ENCODE assay signal across 8 cellular contexts in genomic region chr15:70762469-70763119, GRCh38. TPM values are rescaled to one million over a fixed set of nuclear protein-coding genes. Genes with fewer than 3 reads are reported as not detected.
DNase-seq lines count a peak whose midpoint lies in the region; ATAC-seq and TF ChIP-seq lines count a peak whose summit lies in the region.

No MANE protein-coding gene starts in this region.

- H3K79me2 ChIP-seq in mesendoderm (ENCODE audit: control insufficient read depth, insufficient read depth, low read length) = no peaks in the 10 kb centered on the region

- H3K9me3 ChIP-seq in T-helper 17 cell (ENCODE audit: control insufficient read depth, low read length, poor library complexity, severe bottlenecking) (no peaks in the 10 kb centered on the region), duodenal mucosa (ENCODE audit: control insufficient read depth in 1 of 2, low read length in 2 of 2) (no peaks in the 10 kb centered on the region), upper lobe of left lung (no peaks in the 10 kb centered on the region)

- H3K27ac ChIP-seq in duodenal mucosa (ENCODE audit: low read depth, low read length) = peak overlapping the region; percentile 93
- H3K27ac ChIP-seq in mesendoderm (ENCODE audit: low read depth, low read length) = peak overlapping the region; percentile 93
- H3K27ac ChIP-seq in upper lobe of left lung = peak overlapping the region; percentile 90 to 99 (median 92)

- no peak overlapping the region for H4K5ac ChIP-seq in mesendoderm (ENCODE audit: low read length)

- H2BK120ac ChIP-seq in mesendoderm (ENCODE audit: low read depth, low read length) = no peak overlapping the region

- H3K4me1 Mint-ChIP-seq in T-helper 17 cell = peaks cover 13% of the 10 kb centered on the region

- H2AK5ac ChIP-seq in mesendoderm (ENCODE audit: low read length) = no peak overlapping the region

- H4K8ac ChIP-seq in mesendoderm (ENCODE audit: low read depth, low read length) = no peak overlapping the region

- no peak overlapping the region for H2BK15ac ChIP-seq in mesendoderm (replicated peaks; ENCODE audit: low read depth)

- peak overlapping the region; percentile 22 for H3K18ac ChIP-seq in mesendoderm (ENCODE audit: low read length)

- peak overlapping the region; percentile 79 for H3K4me2 ChIP-seq in mesendoderm (ENCODE audit: low read length)

- peak overlapping the region; percentile 89 for H3K56ac ChIP-seq in mesendoderm (ENCODE audit: low read length)

- H3K4me3 ChIP-seq in duodenal mucosa (ENCODE audit: low read depth in 1 of 2, low read length in 2 of 2) (peak overlapping the region; percentile 80 to 84), mesendoderm (ENCODE audit: low read length) (peak overlapping the region; percentile 68), upper lobe of left lung (peak overlapping the region; percentile 56 to 80 (median 78))

- H3K36me3 Mint-ChIP-seq in T-helper 17 cell (ENCODE audit: low read depth) = no peaks in the 10 kb centered on the region

- H3K27me3 ChIP-seq in duodenal mucosa (ENCODE audit: control insufficient read depth in 1 of 2, insufficient read depth in 2 of 2, low read length in 2 of 2) = no peaks in the 10 kb centered on the region
- H3K27me3 ChIP-seq in mesendoderm (ENCODE audit: insufficient read depth, low read length, poor library complexity) = no peaks in the 10 kb centered on the region
- H3K27me3 ChIP-seq in upper lobe of left lung = peaks cover 0 to 7% (median 2%) of the 10 kb centered on the region in 4 donors

- peak overlapping the region; percentile 78 to 79 for H3K9ac ChIP-seq in duodenal mucosa (ENCODE audit: low read depth in 1 of 2, low read length in 2 of 2)
- peak overlapping the region; percentile 89 for H3K9ac ChIP-seq in mesendoderm (ENCODE audit: low read length)

- H3K79me1 ChIP-seq in mesendoderm (ENCODE audit: low read length) = no peaks in the 10 kb centered on the region

- peaks cover 42% of the 10 kb centered on the region for H3K27me3 Mint-ChIP-seq in T-helper 17 cell

- peak overlapping the region; percentile 70 for H3K23ac ChIP-seq in mesendoderm (ENCODE audit: low read length)

- H3K36me3 ChIP-seq in duodenal mucosa (ENCODE audit: control insufficient read depth in 1 of 2, insufficient read depth in 2 of 2, low read length in 2 of 2) = no peaks in the 10 kb centered on the region
- H3K36me3 ChIP-seq in mesendoderm (ENCODE audit: control insufficient read depth, insufficient read depth, low read length) = no peaks in the 10 kb centered on the region
- H3K36me3 ChIP-seq in upper lobe of left lung = no peaks in the 10 kb centered on the region

- H3K4ac ChIP-seq in mesendoderm (ENCODE audit: low read depth, low read length) = no peak overlapping the region

- peak overlapping the region; percentile 91 for H3K4me3 Mint-ChIP-seq in T-helper 17 cell

- TF ChIP-seq CTCF in upper lobe of left lung (IDR thresholded peaks at IDR 0.05) = no peak

- H2BK5ac ChIP-seq in mesendoderm (ENCODE audit: low read length) = no peak overlapping the region

- no peak for TF ChIP-seq EP300 in upper lobe of left lung (IDR thresholded peaks at IDR 0.05)

- no CpG with 5 or more reads among the region's 45 CpGs for WGBS in mesendoderm (ENCODE audit: extremely low coverage, insufficient coverage, low lambda C conversion rate)
- 1 to 2% methylated on average over 36 to 45 of the region's 45 CpGs for WGBS in upper lobe of left lung, 2 donors

- H3K4me1 ChIP-seq in duodenal mucosa (ENCODE audit: control insufficient read depth in 1 of 2, insufficient read depth in 2 of 2, low read length in 2 of 2) = peaks cover 5 to 29% of the 10 kb centered on the region in 2 donors
- no peaks in the 10 kb centered on the region for H3K4me1 ChIP-seq in mesendoderm (ENCODE audit: control insufficient read depth, low read depth, low read length)
- H3K4me1 ChIP-seq in upper lobe of left lung = peaks cover 8 to 28% (median 16%) of the 10 kb centered on the region in 4 donors

- no peak overlapping the region for H3K27ac Mint-ChIP-seq in T-helper 17 cell

- peak; percentile 82 for DNase-seq in EL
- DNase-seq in T-helper 17 cell = no peak
- DNase-seq in mesendoderm = peak; percentile 49
- DNase-seq in upper lobe of left lung = peak; percentile 25 to 87
- no peak for DNase-seq in mesenteric fat pad (ENCODE audit: low spot score)
- no peak for DNase-seq in activated effector memory CD4-positive, alpha-beta T cell treated with anti-CD3 and anti-CD28 coated beads, Interleukin-2, amount 50 U/mL, for 16 hours

- peak; percentile 28 for ATAC-seq in HG02759 (IDR thresholded peaks at IDR 0.05; ENCODE audit: unreplicated experiment)
- no peak for ATAC-seq in T-helper 17 cell
- peak; percentile 50 to 63 for ATAC-seq in upper lobe of left lung (ENCODE audit: low FRiP score in 2 of 2)

- no peak for TF ChIP-seq POLR2A in upper lobe of left lung (IDR thresholded peaks at IDR 0.05)

RNA-seq across cellular contexts. Expression of gene UACA, which starts 0.8 kb away (rescaled TPM):
- total RNA-seq in T-helper 17 cell = 1 to 10 TPM; 1.3 to 1.7 TPM
- 19.1 TPM for polyA plus RNA-seq in mesendoderm (2013, experiment 1 of 2)
- 18.8 TPM for polyA plus RNA-seq in mesendoderm (2013, experiment 2 of 2)
- 10 to 100 TPM; 23.9 to 83.8 (median 39.0) TPM for total RNA-seq in upper lobe of left lung
- 55.9 TPM for total RNA-seq in mesenteric fat pad

Comparison
In these comparisons a context has a peak if more than half of its experiments do, and no peak if none do; other contexts are left out.
1. DNase-seq: peak in EL (single experiment), mesendoderm (single experiment) and upper lobe of left lung (2 of 2); none in T-helper 17 cell (0 of 3), mesenteric fat pad (single experiment) and activated effector memory CD4-positive, alpha-beta T cell treated with anti-CD3 and anti-CD28 coated beads, Interleukin-2, amount 50 U/mL, for 16 hours (single experiment).
2. RNA of gene UACA, which starts 0.8 kb away (total RNA-seq): 55.9 TPM in mesenteric fat pad (single experiment) and 23.9 to 83.8 TPM in upper lobe of left lung; 1.3 to 1.7 TPM in T-helper 17 cell; every median in the first group is over 4 times any median in the second.
3. Peak in every context shown above with its lines, with median percentiles within 50 percentile points of each other: H3K27ac ChIP-seq and H3K4me3 ChIP-seq.